Comparison of ENCODE assay signal across 1 cellular context in the genomic region with DNA sequence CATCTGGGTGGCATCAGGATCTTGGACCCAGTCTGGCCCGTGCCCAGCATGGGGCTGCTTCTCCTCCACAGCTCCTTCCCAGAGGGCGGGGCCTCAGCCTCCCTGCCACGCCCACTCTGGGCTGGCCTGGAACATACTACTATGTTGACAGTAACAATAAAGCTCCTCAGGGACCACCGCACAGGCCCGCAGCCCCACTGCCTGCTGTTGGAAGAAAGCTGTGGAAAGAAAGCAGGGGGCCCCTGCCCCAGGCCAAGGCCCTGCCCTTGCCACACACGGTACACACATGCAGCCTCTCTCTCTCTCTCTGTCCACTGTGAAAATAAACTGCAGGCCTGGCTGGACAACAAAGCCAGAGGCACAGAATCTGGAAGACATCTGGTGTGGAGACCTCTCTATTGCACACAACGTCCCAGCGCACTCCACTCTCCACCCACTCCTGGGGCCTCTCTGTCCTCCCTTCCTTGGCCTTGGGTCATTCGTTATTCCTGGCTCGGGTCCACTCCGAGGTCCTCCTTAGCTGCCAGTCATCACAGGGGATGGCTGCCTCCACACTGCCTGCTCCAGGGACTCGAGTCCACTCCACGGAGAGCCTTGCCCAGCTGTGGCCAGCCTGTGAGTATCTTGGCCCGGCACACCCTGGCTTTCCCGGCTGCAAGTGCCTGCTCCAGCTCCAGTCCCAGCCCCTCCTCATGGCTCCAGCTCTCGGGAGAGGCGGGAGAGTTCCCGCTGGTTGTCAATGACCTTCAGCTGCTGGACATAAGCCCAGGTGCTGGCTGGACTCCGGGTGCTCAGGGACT.
TF ChIP-seq lines count a peak whose summit lies in the region.

No MANE protein-coding gene starts in this region.

TF ChIP-seq in HepG2, 621 proteins besides CTCF, POLR2A, EP300 and RAD21 (continued from another document):
- TF ChIP-seq ZNF136 (CRISPR knock-in tag; IDR thresholded peaks at IDR 0.05; ENCODE audit: low read depth) (no peak), FOSL2 (CRISPR knock-in tag; IDR thresholded peaks at IDR 0.05) (no peak), ZNF12 (CRISPR knock-in tag; IDR thresholded peaks at IDR 0.05) (no peak), SMAD3 (CRISPR knock-in tag; IDR thresholded peaks at IDR 0.05) (no peak), ZBTB7A (CRISPR knock-in tag; IDR thresholded peaks at IDR 0.05) (no peak)
- TF ChIP-seq, protein P1, sequence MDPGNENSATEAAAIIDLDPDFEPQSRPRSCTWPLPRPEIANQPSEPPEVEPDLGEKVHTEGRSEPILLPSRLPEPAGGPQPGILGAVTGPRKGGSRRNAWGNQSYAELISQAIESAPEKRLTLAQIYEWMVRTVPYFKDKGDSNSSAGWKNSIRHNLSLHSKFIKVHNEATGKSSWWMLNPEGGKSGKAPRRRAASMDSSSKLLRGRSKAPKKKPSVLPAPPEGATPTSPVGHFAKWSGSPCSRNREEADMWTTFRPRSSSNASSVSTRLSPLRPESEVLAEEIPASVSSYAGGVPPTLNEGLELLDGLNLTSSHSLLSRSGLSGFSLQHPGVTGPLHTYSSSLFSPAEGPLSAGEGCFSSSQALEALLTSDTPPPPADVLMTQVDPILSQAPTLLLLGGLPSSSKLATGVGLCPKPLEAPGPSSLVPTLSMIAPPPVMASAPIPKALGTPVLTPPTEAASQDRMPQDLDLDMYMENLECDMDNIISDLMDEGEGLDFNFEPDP (CRISPR knock-in tag; conservative IDR thresholded peaks at IDR 0.05) = no peak
